In genomic region chr19:48397263-48397635, GRCh38 we compare ENCODE assay signal across 12 cellular contexts. TPM values are rescaled to one million over a fixed set of nuclear protein-coding genes. Genes with fewer than 3 reads are reported as not detected.
A peak's percentile ranks its signal among the peaks of the same experiment; 100 is the strongest.
DNase-seq lines count a peak whose midpoint lies in the region; ATAC-seq and TF ChIP-seq lines count a peak whose summit lies in the region.
"Had no signal": no experiment of that assay in that cellular context is flagged by ENCODE, and none has a peak within 500 bp of the region (broad histone marks: within the 10 kb centered on the region; RNA-seq: fewer than 3 reads in every experiment).

No MANE protein-coding gene starts in this region.

- no peaks in the 10 kb centered on the region for H3K9me3 ChIP-seq in Caco-2
- H3K9me3 ChIP-seq: sigmoid colon had no signal

- DNase-seq in Caco-2 (no peak), MCF 10A (ENCODE audit: unreplicated experiment) (no peak), SKM-1 (lab: John Stamatoyannopoulos, UW; ENCODE audit: unreplicated experiment) (no peak), AML-193 (lab: John Stamatoyannopoulos, UW) (no peak)
- DNase-seq: activated effector memory CD4-positive, alpha-beta T cell treated with Interleukin-2 at 50 U/mL for 16 hours; left colon; sigmoid colon; SW 1271 had no signal

- H3K4me3 Mint-ChIP-seq in Caco-2 (ENCODE audit: unreplicated experiment) (peak overlapping the region; percentile 83), MCF 10A (ENCODE audit: unreplicated experiment) (peak overlapping the region; percentile 91), nephron (peak overlapping the region; percentile 86 to 90 (median 87))

- POLR2A ChIA-PET in Caco-2 (lab: Charles Lee) (no interaction called here), MCF 10A (lab: Yijun Ruan, JAX) (no interaction called here)

- BruUV-seq in Caco-2 (replicated peaks; lab: Mats Ljungman, UMichigan) (TSS peak; percentile 40), MCF 10A (replicated peaks; lab: Mats Ljungman, UMichigan) (no TSS peak)

- H3K27me3 ChIP-seq in Caco-2 (replicated peaks; ENCODE audit: control insufficient read depth, insufficient read depth, low read length) (no peaks in the 10 kb centered on the region), KMS-11 (ENCODE audit: insufficient read depth, low read depth) (peaks cover 30% of the 10 kb centered on the region)

- H3K27ac Mint-ChIP-seq in Caco-2 (ENCODE audit: unreplicated experiment) (peak overlapping the region; percentile 67), MCF 10A (ENCODE audit: low read depth, unreplicated experiment) (peak overlapping the region; percentile 80), nephron (peak overlapping the region; percentile 49 to 94 (median 92))

- peak overlapping the region; percentile 91 for H3K4me2 ChIP-seq in KMS-11

- H3K9me3 Mint-ChIP-seq in Caco-2 (ENCODE audit: unreplicated experiment) (peaks cover 10% of the 10 kb centered on the region), MCF 10A (ENCODE audit: unreplicated experiment) (no peaks in the 10 kb centered on the region), nephron (no peaks in the 10 kb centered on the region)

- ATAC-seq in HG03432 (IDR thresholded peaks at IDR 0.05; ENCODE audit: unreplicated experiment), result no peak
- ATAC-seq in HG03025 (IDR thresholded peaks at IDR 0.05; ENCODE audit: low FRiP score, unreplicated experiment), result no peak
- ATAC-seq: left colon had no signal

- intact Hi-C loops in Caco-2 (cut with micrococcal nuclease; ENCODE audit: unreplicated experiment), result no loop called here
- intact Hi-C loops in MCF 10A (cut with micrococcal nuclease), result no loop called here

- H3K36me3 Mint-ChIP-seq in Caco-2 (ENCODE audit: insufficient read depth, unreplicated experiment), result peaks cover 35% of the 10 kb centered on the region
- no peaks in the 10 kb centered on the region for H3K36me3 Mint-ChIP-seq in MCF 10A (ENCODE audit: insufficient read depth, unreplicated experiment)
- H3K36me3 Mint-ChIP-seq in nephron (ENCODE audit: low read depth), result no peaks in the 10 kb centered on the region

- H3K36me3 ChIP-seq in Caco-2 (ENCODE audit: control insufficient read depth, insufficient read depth, low read length), result no peaks in the 10 kb centered on the region
- no peaks in the 10 kb centered on the region for H3K36me3 ChIP-seq in KMS-11 (ENCODE audit: insufficient read depth)
- H3K36me3 ChIP-seq: sigmoid colon had no signal

- CTCF ChIA-PET in Caco-2 (lab: Charles Lee) (no interaction called here), MCF 10A (lab: Yijun Ruan, JAX) (no interaction called here)

- H3K4me3 ChIP-seq in Caco-2 (ENCODE audit: low read depth, low read length), result peak overlapping the region; percentile 51
- no peak overlapping the region for H3K4me3 ChIP-seq in KMS-11 (IDR thresholded peaks at IDR 0.05; ENCODE audit: insufficient read depth, low read depth, low read length)

- no peak for TF ChIP-seq CTCF in Caco-2 (IDR thresholded peaks at IDR 0.05; ENCODE audit: insufficient read depth in 1 of 2, low read depth in 1 of 2, low read length in 1 of 2, severe bottlenecking in 1 of 2, unreplicated experiment in 1 of 2)
- no peak for TF ChIP-seq CTCF in KMS-11 (conservative IDR thresholded peaks at IDR 0.05; ENCODE audit: low read depth, low read length)
- TF ChIP-seq CTCF in MCF 10A (IDR thresholded peaks at IDR 0.05; ENCODE audit: unreplicated experiment), result no peak
- no peak for TF ChIP-seq CTCF in nephron (IDR thresholded peaks at IDR 0.05; ENCODE audit: unreplicated experiment in 3 of 3)

- peaks cover 57% of the 10 kb centered on the region for H3K4me1 Mint-ChIP-seq in Caco-2 (ENCODE audit: low read depth, unreplicated experiment)
- H3K4me1 Mint-ChIP-seq in MCF 10A (ENCODE audit: insufficient read depth, unreplicated experiment), result peaks cover 43% of the 10 kb centered on the region
- H3K4me1 Mint-ChIP-seq in nephron, result peaks cover 64% of the 10 kb centered on the region

- no peaks in the 10 kb centered on the region; the same call in 1 of the 2 replicates for H3K79me2 ChIP-seq in KMS-11 (ENCODE audit: insufficient read depth, low read depth)

- no peak overlapping the region for H2AFZ ChIP-seq in KMS-11 (ENCODE audit: low read depth)

- peaks cover 47% of the 10 kb centered on the region for H3K4me1 ChIP-seq in Caco-2
- H3K4me1 ChIP-seq in KMS-11 (ENCODE audit: low read depth, poor library complexity, severe bottlenecking), result peaks cover 46% of the 10 kb centered on the region

- no peaks in the 10 kb centered on the region for H4K20me1 ChIP-seq in KMS-11 (ENCODE audit: insufficient read depth)

- 0 out of 2 replicates have a peak overlapping the region, but pooled peaks have one; percentile 64 for H3K9ac ChIP-seq in KMS-11

- H3K27ac ChIP-seq in KMS-11, result no peak overlapping the region
- H3K27ac ChIP-seq: sigmoid colon had no signal

- H3K27me3 Mint-ChIP-seq in Caco-2 (ENCODE audit: insufficient read depth, unreplicated experiment) (no peaks in the 10 kb centered on the region), MCF 10A (ENCODE audit: insufficient read depth, unreplicated experiment) (peaks cover 22% of the 10 kb centered on the region), nephron (ENCODE audit: low read depth) (peaks cover 43% of the 10 kb centered on the region)

RNA-seq across cellular contexts. Expression of gene GRIN2D, which starts 3.8 kb away (rescaled TPM):
- total RNA-seq in Caco-2 (2022) (6.5 and 7.3 TPM in 2 replicates), MCF 10A (2022) (0.35 and 0.39 TPM in 2 replicates)

RNA-seq across cellular contexts. Expression of gene KDELR1, which starts 5.9 kb away (rescaled TPM):
- total RNA-seq in Caco-2 (2022) (375 and 381 TPM in 2 replicates), MCF 10A (2022) (113 and 134 TPM in 2 replicates)

RNA-seq across cellular contexts. Expression of gene SYNGR4, which starts 33.1 kb away (rescaled TPM):
- total RNA-seq in Caco-2 (2022) (0.32 TPM in 1 of 2 replicates, not detected in the other), MCF 10A (2022) (not detected in 2 replicates)
- total RNA-seq: left colon, sigmoid colon had no signal

RNA-seq across cellular contexts. Expression of gene TMEM143, which starts 33.5 kb away (rescaled TPM):
- total RNA-seq in Caco-2 (2022) (20.4 and 24.4 TPM in 2 replicates), MCF 10A (2022) (6.0 and 7.6 TPM in 2 replicates)

RNA-seq across cellular contexts. Expression of gene GRWD1, which starts 48.5 kb away (rescaled TPM):
- total RNA-seq in Caco-2 (2022) (77.3 and 77.4 TPM in 2 replicates), MCF 10A (2022) (45.1 and 55.8 TPM in 2 replicates)
